ENCODE assay signal across 8 cellular contexts in the genomic region with DNA sequence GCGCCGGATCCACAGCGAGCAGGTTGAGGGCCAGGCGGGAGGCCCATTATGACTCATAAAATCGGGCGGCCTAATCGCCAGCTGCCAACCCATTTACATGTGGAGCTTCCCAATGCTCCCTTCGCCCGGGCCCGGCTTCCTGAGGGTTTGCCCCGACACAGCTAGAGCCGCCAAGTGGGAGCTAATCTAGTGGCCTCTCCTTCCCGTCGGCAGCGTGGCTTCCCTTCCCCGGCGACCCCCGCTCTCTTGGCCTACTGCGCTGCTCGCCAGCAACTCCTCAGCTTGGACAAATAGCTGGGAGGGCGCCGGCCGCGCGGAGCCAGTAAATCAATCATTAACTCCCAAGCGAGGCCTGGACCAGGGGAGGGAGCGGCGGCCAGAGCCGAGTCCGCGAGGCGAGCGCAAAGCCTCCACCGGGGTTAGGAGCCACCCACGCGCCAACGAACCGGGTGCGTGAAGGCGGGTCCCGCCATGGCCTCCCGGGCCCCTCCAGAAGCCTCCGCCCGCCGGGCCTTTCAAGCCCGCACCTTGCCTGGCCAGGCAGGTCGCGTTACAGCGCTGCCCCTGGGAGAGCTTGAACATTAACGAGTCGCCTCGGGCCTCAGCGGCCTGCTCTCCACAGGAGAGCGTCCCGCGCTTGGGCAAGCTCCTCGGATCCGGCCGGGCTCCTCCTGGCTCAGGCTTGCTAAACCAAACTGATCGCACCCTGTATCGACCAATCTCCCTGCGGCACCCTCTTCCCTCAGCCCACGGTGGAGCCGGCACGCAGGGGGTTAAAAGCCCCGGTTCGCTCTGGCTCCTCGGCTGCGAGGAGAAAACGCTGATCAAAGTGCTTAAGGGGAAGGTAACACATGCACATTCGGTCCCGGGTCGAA. TPM values are rescaled to one million over a fixed set of nuclear protein-coding genes. Genes with fewer than 3 reads are reported as not detected.
DNase-seq lines count a peak whose midpoint lies in the region; ATAC-seq and TF ChIP-seq lines count a peak whose summit lies in the region.

No MANE protein-coding gene starts in this region.

- H3K79me2 ChIP-seq in DOHH2 (ENCODE audit: control insufficient read depth, low read length), result peaks cover 17% of the 10 kb centered on the region

- H4K20me1 ChIP-seq in DOHH2 (ENCODE audit: control insufficient read depth, insufficient read depth, low read depth, low read length), result no peaks in the 10 kb centered on the region

- H3F3A ChIP-seq in DOHH2 (ENCODE audit: control insufficient read depth, insufficient read depth), result peaks cover 5% of the 10 kb centered on the region

- no peak for TF ChIP-seq CTCF in DOHH2 (IDR thresholded peaks at IDR 0.05; ENCODE audit: low read depth, low read length, poor library complexity, severe bottlenecking)
- no peak for TF ChIP-seq CTCF in breast epithelium (IDR thresholded peaks at IDR 0.05)

- peak overlapping the region; percentile 85 for H3K4me2 ChIP-seq in DOHH2 (ENCODE audit: low read length)

- no peaks in the 10 kb centered on the region for H3K9me3 ChIP-seq in DOHH2 (ENCODE audit: control insufficient read depth, insufficient read depth, low read length)
- no peaks in the 10 kb centered on the region for H3K9me3 ChIP-seq in MG63
- H3K9me3 ChIP-seq in breast epithelium, result no peaks in the 10 kb centered on the region
- no peaks in the 10 kb centered on the region for H3K9me3 ChIP-seq in stomach smooth muscle (ENCODE audit: control insufficient read depth in 2 of 2, low read length in 2 of 2)

- no peaks in the 10 kb centered on the region for H3K9me2 ChIP-seq in DOHH2 (replicated peaks; ENCODE audit: control insufficient read depth, low read length)

- TF ChIP-seq POLR2A in breast epithelium (IDR thresholded peaks at IDR 0.05), result no peak

- DNase-seq in MG63 (peak; percentile 86), breast epithelium (ENCODE audit: low spot score in 2 of 2) (no peak), left colon (peak; percentile 60 to 68), cerebellar cortex (ENCODE audit: low spot score) (no peak), NCI-H128 (lab: John Stamatoyannopoulos, UW; ENCODE audit: unreplicated experiment) (no peak), activated gamma-delta T cell (lab: John Stamatoyannopoulos, UW) (no peak)

- no peaks in the 10 kb centered on the region for H3K36me3 ChIP-seq in DOHH2 (ENCODE audit: control insufficient read depth, low read length)
- H3K36me3 ChIP-seq in MG63, result no peaks in the 10 kb centered on the region
- H3K36me3 ChIP-seq in breast epithelium, result no peaks in the 10 kb centered on the region
- no peaks in the 10 kb centered on the region for H3K36me3 ChIP-seq in stomach smooth muscle (ENCODE audit: control insufficient read depth in 2 of 2, insufficient read depth in 2 of 2, low read length in 2 of 2)

- ATAC-seq in left colon, result peak; percentile 57

- H3K27me3 ChIP-seq in DOHH2 (ENCODE audit: control insufficient read depth, low read length), result peaks cover 6% of the 10 kb centered on the region
- H3K27me3 ChIP-seq in MG63, result no peaks in the 10 kb centered on the region
- H3K27me3 ChIP-seq in breast epithelium, result peaks cover 0 to 88% of the 10 kb centered on the region in 2 donors
- peaks cover 0 to 10% of the 10 kb centered on the region in 2 donors for H3K27me3 ChIP-seq in stomach smooth muscle (ENCODE audit: control insufficient read depth in 1 of 2, insufficient read depth in 2 of 2, low read length in 2 of 2)

- intact Hi-C loops in breast epithelium (cut with DNase I; ENCODE audit: low total_unique reads) (no loop called here), left colon (cut with DNase I, micrococcal nuclease) (loop anchor here in 1 of 2 donors (5.0 kb wide), 1 partner anchor 64 kb away; no protein-coding TSS in a partner anchor)

- peak overlapping the region; percentile 79 for H3K4me3 ChIP-seq in DOHH2 (ENCODE audit: low read length)
- H3K4me3 ChIP-seq in MG63, result peak overlapping the region; percentile 36
- H3K4me3 ChIP-seq in breast epithelium, result peak overlapping the region; percentile 52 to 83 (median 67)
- H3K4me3 ChIP-seq in stomach smooth muscle (ENCODE audit: low read length in 2 of 2), result peak overlapping the region; percentile 31 to 72

- peak overlapping the region in 1 of 2 donors; percentile 42 for H3K9ac ChIP-seq in stomach smooth muscle (ENCODE audit: low read length in 2 of 2)

- H3K27ac ChIP-seq in DOHH2 (ENCODE audit: low read depth, low read length) (no peak overlapping the region), breast epithelium (peak overlapping the region; percentile 93 to 98), stomach smooth muscle (ENCODE audit: low read length) (peak overlapping the region; percentile 78)

- H3K4me1 ChIP-seq in DOHH2 (ENCODE audit: control insufficient read depth, low read length) (peaks cover 42% of the 10 kb centered on the region), breast epithelium (peaks cover 4 to 6% of the 10 kb centered on the region in 2 donors), stomach smooth muscle (ENCODE audit: control insufficient read depth, insufficient read depth, low read length) (peaks cover 40% of the 10 kb centered on the region)

RNA-seq across cellular contexts. Expression of gene BCOR, which starts 10.6 kb away (rescaled TPM):
- 13.4 and 15.0 TPM in 2 replicates for total RNA-seq in MG63 (2014; rRNA removed; shearing (Covaris generic); ENCODE audit: low replicate concordance)
- 10 to 100 TPM; 11.7 to 28.1 (median 27.9) TPM for total RNA-seq in breast epithelium
- total RNA-seq in left colon, result 10 to 100 TPM; 19.0 to 24.4 TPM

Comparison
In these comparisons a context has a peak if more than half of its experiments do, and no peak if none do; other contexts are left out.
1. DNase-seq: peak in MG63 (single experiment) and left colon (2 of 2); none in breast epithelium (0 of 2), cerebellar cortex (single experiment), NCI-H128 (single experiment) and activated gamma-delta T cell (single experiment).
2. Peak in every context shown above with its lines, with median percentiles within 50 percentile points of each other: H3K4me3 ChIP-seq.